1 cellular context compared by ENCODE assay signal in genomic region chr6:88262372-88262771, GRCh38.
TF ChIP-seq lines count a peak whose summit lies in the region.

No MANE protein-coding gene starts in this region.

TF ChIP-seq in GM23338, 12 proteins besides CTCF, POLR2A, EP300 and RAD21 (continued from another document):
- no peak for TF ChIP-seq ZNF462 (CRISPR knock-in tag; IDR thresholded peaks at IDR 0.05)
- no peak for TF ChIP-seq ZNF331 (CRISPR knock-in tag; IDR thresholded peaks at IDR 0.05; ENCODE audit: low read depth)
- no peak for TF ChIP-seq EZH2phosphoT487 (IDR thresholded peaks at IDR 0.05; ENCODE audit: unreplicated experiment)
- TF ChIP-seq ZNF114 (CRISPR knock-in tag; IDR thresholded peaks at IDR 0.05) = no peak
